In the genomic region with DNA sequence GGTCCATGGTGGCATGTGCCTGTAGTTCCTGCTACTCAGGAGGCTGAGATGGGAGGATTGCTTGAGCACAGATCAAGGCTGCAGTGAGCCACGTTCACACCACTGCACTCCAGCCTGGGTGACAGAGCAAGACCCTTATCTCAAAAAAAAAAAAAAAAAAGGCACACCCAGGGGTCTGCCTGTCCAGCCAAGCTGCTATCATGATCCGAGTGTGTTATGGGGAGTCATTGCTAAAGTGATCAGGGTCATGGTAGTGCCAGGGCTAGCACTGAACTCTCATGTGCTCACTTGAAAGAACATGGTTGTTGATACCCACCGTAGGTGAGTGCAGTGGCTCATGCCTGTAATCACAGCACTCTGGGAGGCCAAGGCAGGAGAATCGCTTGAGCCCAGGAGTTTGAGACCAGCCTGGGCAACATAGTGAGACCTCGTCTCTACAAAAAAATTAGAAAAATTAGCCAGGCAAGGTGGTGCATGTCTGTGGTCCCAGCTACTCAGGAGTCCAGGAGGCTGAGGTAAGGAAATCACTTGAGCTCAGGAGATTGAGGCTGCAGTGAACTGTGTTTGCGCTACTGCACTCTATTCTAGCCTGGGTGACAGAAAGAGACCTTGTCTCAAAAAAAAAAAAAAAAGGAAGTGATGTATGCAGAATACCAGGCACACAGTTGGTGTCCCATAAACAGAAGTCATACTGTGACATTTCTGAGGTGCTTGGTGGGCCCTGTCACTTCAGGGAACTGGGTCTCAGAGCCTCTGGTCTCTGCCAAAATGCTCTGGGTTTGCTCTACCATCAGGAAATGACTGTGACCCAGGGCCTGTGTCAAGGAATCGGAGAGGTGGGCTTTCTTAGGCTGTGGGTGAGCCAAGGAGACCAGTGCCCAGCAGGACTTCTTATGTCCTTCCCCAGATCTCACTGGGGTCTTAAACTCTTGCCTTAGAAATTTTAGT, we compare ENCODE assay signal across 1 cellular context.
A peak's percentile ranks its signal among the peaks of the same experiment; 100 is the strongest.
TF ChIP-seq lines count a peak whose summit lies in the region.

No MANE protein-coding gene starts in this region.

TF ChIP-seq in HepG2, 621 proteins besides CTCF, POLR2A, EP300 and RAD21 (continued from another document and continues in another):
- TF ChIP-seq, protein P1, sequence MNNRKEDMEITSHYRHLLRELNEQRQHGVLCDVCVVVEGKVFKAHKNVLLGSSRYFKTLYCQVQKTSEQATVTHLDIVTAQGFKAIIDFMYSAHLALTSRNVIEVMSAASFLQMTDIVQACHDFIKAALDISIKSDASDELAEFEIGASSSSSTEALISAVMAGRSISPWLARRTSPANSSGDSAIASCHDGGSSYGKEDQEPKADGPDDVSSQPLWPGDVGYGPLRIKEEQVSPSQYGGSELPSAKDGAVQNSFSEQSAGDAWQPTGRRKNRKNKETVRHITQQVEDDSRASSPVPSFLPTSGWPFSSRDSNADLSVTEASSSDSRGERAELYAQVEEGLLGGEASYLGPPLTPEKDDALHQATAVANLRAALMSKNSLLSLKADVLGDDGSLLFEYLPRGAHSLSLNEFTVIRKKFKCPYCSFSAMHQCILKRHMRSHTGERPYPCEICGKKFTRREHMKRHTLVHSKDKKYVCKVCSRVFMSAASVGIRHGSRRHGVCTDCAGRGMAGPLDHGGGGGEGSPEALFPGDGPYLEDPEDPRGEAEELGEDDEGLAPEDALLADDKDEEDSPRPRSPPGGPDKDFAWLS (CRISPR knock-in tag; IDR thresholded peaks at IDR 0.05; ENCODE audit: borderline replicate concordance): no peak; the same call in 1 of the 2 replicates
- TF ChIP-seq, protein P2, sequence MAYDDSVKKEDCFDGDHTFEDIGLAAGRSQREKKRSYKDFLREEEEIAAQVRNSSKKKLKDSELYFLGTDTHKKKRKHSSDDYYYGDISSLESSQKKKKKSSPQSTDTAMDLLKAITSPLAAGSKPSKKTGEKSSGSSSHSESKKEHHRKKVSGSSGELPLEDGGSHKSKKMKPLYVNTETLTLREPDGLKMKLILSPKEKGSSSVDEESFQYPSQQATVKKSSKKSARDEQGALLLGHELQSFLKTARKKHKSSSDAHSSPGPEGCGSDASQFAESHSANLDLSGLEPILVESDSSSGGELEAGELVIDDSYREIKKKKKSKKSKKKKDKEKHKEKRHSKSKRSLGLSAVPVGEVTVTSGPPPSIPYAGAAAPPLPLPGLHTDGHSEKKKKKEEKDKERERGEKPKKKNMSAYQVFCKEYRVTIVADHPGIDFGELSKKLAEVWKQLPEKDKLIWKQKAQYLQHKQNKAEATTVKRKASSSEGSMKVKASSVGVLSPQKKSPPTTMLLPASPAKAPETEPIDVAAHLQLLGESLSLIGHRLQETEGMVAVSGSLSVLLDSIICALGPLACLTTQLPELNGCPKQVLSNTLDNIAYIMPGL (CRISPR knock-in tag; IDR thresholded peaks at IDR 0.05; ENCODE audit: borderline replicate concordance in 1 of 2, low read depth in 1 of 2): peak in 1 of 2 experiments; percentile 31; a peak in 1 of 4 replicates
- TF ChIP-seq, protein P3, sequence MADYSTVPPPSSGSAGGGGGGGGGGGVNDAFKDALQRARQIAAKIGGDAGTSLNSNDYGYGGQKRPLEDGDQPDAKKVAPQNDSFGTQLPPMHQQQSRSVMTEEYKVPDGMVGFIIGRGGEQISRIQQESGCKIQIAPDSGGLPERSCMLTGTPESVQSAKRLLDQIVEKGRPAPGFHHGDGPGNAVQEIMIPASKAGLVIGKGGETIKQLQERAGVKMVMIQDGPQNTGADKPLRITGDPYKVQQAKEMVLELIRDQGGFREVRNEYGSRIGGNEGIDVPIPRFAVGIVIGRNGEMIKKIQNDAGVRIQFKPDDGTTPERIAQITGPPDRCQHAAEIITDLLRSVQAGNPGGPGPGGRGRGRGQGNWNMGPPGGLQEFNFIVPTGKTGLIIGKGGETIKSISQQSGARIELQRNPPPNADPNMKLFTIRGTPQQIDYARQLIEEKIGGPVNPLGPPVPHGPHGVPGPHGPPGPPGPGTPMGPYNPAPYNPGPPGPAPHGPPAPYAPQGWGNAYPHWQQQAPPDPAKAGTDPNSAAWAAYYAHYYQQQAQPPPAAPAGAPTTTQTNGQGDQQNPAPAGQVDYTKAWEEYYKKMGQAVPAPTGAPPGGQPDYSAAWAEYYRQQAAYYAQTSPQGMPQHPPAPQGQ (CRISPR knock-in tag; IDR thresholded peaks at IDR 0.05; ENCODE audit: borderline replicate concordance): no peak; the same call in 1 of the 2 replicates
- TF ChIP-seq, protein P4, sequence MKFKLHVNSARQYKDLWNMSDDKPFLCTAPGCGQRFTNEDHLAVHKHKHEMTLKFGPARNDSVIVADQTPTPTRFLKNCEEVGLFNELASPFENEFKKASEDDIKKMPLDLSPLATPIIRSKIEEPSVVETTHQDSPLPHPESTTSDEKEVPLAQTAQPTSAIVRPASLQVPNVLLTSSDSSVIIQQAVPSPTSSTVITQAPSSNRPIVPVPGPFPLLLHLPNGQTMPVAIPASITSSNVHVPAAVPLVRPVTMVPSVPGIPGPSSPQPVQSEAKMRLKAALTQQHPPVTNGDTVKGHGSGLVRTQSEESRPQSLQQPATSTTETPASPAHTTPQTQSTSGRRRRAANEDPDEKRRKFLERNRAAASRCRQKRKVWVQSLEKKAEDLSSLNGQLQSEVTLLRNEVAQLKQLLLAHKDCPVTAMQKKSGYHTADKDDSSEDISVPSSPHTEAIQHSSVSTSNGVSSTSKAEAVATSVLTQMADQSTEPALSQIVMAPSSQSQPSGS (CRISPR knock-in tag; IDR thresholded peaks at IDR 0.05): no peak; the same call in 1 of the 2 replicates
- TF ChIP-seq ZC3H4 (CRISPR knock-in tag; IDR thresholded peaks at IDR 0.05; ENCODE audit: borderline replicate concordance) (0 out of 2 replicates have a peak, but pooled peaks have one; percentile 38), ZSCAN22 (CRISPR knock-in tag; IDR thresholded peaks at IDR 0.05) (0 out of 2 replicates have a peak, but pooled peaks have one; percentile 68), ISX (CRISPR knock-in tag; conservative IDR thresholded peaks at IDR 0.05) (no peak), ZBTB42 (CRISPR knock-in tag; IDR thresholded peaks at IDR 0.05) (0 out of 2 replicates have a peak, but pooled peaks have one; percentile 45), ZNF709 (CRISPR knock-in tag; IDR thresholded peaks at IDR 0.05) (0 out of 2 replicates have a peak, but pooled peaks have one; percentile 6), MATR3 (CRISPR knock-in tag; IDR thresholded peaks at IDR 0.05) (no peak), MZF1 (CRISPR knock-in tag; IDR thresholded peaks at IDR 0.05; ENCODE audit: borderline replicate concordance) (no peak), RFXANK (CRISPR knock-in tag; IDR thresholded peaks at IDR 0.05) (no peak; the same call in none of the 2 replicates), RBFOX2 (IDR thresholded peaks at IDR 0.05; ENCODE audit: low read depth, low read length) (peak; percentile 75), JUND (CRISPR knock-in tag; IDR thresholded peaks at IDR 0.05) (no peak), PHF21A (CRISPR knock-in tag; IDR thresholded peaks at IDR 0.05) (no peak), TBX3 (IDR thresholded peaks at IDR 0.05; ENCODE audit: borderline replicate concordance) (no peak), SETDB1 (CRISPR knock-in tag; IDR thresholded peaks at IDR 0.05; ENCODE audit: borderline replicate concordance) (no peak), ZNF607 (CRISPR knock-in tag; IDR thresholded peaks at IDR 0.05; ENCODE audit: borderline replicate concordance) (0 out of 2 replicates have a peak, but pooled peaks have one; percentile 48), FIP1L1 (IDR thresholded peaks at IDR 0.05; ENCODE audit: borderline replicate concordance, insufficient read depth, low read depth, low read length) (no peak), MLLT10 (CRISPR knock-in tag; IDR thresholded peaks at IDR 0.05) (no peak), ZNF160 (CRISPR knock-in tag; IDR thresholded peaks at IDR 0.05) (no peak), ZNF343 (CRISPR knock-in tag; IDR thresholded peaks at IDR 0.05) (0 out of 2 replicates have a peak, but pooled peaks have one; percentile 21), TCF7L2 (IDR thresholded peaks at IDR 0.05; ENCODE audit: low read depth, low read length) (no peak), ZMYM3 (CRISPR knock-in tag; IDR thresholded peaks at IDR 0.05) (peak; percentile 33; the same call in 1 of the 2 replicates), EHMT2 (IDR thresholded peaks at IDR 0.05; ENCODE audit: borderline replicate concordance, low read depth, low read length) (no peak), FOXC1 (CRISPR knock-in tag; IDR thresholded peaks at IDR 0.05; ENCODE audit: borderline replicate concordance) (0 out of 2 replicates have a peak, but pooled peaks have one; percentile 31), HMGA1 (CRISPR knock-in tag; conservative IDR thresholded peaks at IDR 0.05) (0 out of 2 replicates have a peak, but pooled peaks have one; percentile 63), AKAP8 (CRISPR knock-in tag; IDR thresholded peaks at IDR 0.05) (0 out of 2 replicates have a peak, but pooled peaks have one; percentile 9), ZNF790 (CRISPR knock-in tag; IDR thresholded peaks at IDR 0.05; ENCODE audit: borderline replicate concordance) (no peak), FOXJ3 (CRISPR knock-in tag; IDR thresholded peaks at IDR 0.05; ENCODE audit: borderline replicate concordance) (no peak), IKZF1 (IDR thresholded peaks at IDR 0.05) (no peak), KLF9 (CRISPR knock-in tag; IDR thresholded peaks at IDR 0.05; ENCODE audit: low read depth) (no peak), RFX1 (IDR thresholded peaks at IDR 0.05) (no peak), ATRX (CRISPR knock-in tag; IDR thresholded peaks at IDR 0.05; ENCODE audit: borderline replicate concordance) (0 out of 2 replicates have a peak, but pooled peaks have one; percentile 73), ZNF839 (CRISPR knock-in tag; IDR thresholded peaks at IDR 0.05; ENCODE audit: borderline replicate concordance) (no peak), PAF1 (CRISPR knock-in tag; IDR thresholded peaks at IDR 0.05) (no peak), IRF2 (CRISPR knock-in tag; IDR thresholded peaks at IDR 0.05) (0 out of 2 replicates have a peak, but pooled peaks have one; percentile 25), SNAPC2 (CRISPR knock-in tag; IDR thresholded peaks at IDR 0.05) (peak; percentile 75; the same call in 1 of the 2 replicates), ZNF567 (CRISPR knock-in tag; IDR thresholded peaks at IDR 0.05; ENCODE audit: borderline replicate concordance) (no peak; the same call in 1 of the 2 replicates), ATF7-NPFF (CRISPR knock-in tag; IDR thresholded peaks at IDR 0.05; ENCODE audit: low read depth) (peak; percentile 60; the same call in 1 of the 2 replicates)
- TF ChIP-seq, protein P5, sequence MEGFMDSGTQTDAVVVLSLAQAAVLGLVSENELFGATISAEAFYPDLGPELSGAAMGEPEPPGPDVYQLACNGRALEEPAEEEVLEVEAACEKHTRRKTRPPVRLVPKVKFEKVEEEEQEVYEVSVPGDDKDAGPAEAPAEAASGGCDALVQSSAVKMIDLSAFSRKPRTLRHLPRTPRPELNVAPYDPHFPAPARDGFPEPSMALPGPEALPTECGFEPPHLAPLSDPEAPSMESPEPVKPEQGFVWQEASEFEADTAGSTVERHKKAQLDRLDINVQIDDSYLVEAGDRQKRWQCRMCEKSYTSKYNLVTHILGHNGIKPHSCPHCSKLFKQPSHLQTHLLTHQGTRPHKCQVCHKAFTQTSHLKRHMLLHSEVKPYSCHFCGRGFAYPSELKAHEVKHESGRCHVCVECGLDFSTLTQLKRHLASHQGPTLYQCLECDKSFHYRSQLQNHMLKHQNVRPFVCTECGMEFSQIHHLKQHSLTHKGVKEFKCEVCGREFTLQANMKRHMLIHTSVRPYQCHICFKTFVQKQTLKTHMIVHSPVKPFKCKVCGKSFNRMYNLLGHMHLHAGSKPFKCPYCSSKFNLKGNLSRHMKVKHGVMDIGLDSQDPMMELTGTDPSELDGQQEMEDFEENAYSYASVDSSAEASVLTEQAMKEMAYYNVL (CRISPR knock-in tag; IDR thresholded peaks at IDR 0.05; ENCODE audit: borderline replicate concordance): no peak; the same call in 1 of the 2 replicates
- TF ChIP-seq, protein P6, sequence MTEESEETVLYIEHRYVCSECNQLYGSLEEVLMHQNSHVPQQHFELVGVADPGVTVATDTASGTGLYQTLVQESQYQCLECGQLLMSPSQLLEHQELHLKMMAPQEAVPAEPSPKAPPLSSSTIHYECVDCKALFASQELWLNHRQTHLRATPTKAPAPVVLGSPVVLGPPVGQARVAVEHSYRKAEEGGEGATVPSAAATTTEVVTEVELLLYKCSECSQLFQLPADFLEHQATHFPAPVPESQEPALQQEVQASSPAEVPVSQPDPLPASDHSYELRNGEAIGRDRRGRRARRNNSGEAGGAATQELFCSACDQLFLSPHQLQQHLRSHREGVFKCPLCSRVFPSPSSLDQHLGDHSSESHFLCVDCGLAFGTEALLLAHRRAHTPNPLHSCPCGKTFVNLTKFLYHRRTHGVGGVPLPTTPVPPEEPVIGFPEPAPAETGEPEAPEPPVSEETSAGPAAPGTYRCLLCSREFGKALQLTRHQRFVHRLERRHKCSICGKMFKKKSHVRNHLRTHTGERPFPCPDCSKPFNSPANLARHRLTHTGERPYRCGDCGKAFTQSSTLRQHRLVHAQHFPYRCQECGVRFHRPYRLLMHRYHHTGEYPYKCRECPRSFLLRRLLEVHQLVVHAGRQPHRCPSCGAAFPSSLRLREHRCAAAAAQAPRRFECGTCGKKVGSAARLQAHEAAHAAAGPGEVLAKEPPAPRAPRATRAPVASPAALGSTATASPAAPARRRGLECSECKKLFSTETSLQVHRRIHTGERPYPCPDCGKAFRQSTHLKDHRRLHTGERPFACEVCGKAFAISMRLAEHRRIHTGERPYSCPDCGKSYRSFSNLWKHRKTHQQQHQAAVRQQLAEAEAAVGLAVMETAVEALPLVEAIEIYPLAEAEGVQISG (CRISPR knock-in tag; IDR thresholded peaks at IDR 0.05): 0 out of 2 replicates have a peak, but pooled peaks have one; percentile 3
- TF ChIP-seq, protein P7, sequence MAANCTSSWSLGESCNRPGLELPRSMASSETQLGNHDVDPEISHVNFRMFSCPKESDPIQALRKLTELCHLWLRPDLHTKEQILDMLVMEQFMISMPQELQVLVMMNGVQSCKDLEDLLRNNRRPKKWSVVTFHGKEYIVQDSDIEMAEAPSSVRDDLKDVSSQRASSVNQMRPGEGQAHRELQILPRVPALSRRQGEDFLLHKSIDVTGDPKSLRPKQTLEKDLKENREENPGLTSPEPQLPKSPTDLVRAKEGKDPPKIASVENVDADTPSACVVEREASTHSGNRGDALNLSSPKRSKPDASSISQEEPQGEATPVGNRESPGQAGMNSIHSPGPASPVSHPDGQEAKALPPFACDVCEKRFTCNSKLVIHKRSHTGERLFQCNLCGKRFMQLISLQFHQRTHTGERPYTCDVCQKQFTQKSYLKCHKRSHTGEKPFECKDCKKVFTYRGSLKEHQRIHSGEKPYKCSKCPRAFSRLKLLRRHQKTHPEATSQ (CRISPR knock-in tag; IDR thresholded peaks at IDR 0.05; ENCODE audit: borderline replicate concordance): 0 out of 2 replicates have a peak, but pooled peaks have one; percentile 62
- TF ChIP-seq, protein P8, sequence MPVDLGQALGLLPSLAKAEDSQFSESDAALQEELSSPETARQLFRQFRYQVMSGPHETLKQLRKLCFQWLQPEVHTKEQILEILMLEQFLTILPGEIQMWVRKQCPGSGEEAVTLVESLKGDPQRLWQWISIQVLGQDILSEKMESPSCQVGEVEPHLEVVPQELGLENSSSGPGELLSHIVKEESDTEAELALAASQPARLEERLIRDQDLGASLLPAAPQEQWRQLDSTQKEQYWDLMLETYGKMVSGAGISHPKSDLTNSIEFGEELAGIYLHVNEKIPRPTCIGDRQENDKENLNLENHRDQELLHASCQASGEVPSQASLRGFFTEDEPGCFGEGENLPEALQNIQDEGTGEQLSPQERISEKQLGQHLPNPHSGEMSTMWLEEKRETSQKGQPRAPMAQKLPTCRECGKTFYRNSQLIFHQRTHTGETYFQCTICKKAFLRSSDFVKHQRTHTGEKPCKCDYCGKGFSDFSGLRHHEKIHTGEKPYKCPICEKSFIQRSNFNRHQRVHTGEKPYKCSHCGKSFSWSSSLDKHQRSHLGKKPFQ (CRISPR knock-in tag; IDR thresholded peaks at IDR 0.05; ENCODE audit: insufficient replicate concordance): peak; percentile 11
